In the genomic region with DNA sequence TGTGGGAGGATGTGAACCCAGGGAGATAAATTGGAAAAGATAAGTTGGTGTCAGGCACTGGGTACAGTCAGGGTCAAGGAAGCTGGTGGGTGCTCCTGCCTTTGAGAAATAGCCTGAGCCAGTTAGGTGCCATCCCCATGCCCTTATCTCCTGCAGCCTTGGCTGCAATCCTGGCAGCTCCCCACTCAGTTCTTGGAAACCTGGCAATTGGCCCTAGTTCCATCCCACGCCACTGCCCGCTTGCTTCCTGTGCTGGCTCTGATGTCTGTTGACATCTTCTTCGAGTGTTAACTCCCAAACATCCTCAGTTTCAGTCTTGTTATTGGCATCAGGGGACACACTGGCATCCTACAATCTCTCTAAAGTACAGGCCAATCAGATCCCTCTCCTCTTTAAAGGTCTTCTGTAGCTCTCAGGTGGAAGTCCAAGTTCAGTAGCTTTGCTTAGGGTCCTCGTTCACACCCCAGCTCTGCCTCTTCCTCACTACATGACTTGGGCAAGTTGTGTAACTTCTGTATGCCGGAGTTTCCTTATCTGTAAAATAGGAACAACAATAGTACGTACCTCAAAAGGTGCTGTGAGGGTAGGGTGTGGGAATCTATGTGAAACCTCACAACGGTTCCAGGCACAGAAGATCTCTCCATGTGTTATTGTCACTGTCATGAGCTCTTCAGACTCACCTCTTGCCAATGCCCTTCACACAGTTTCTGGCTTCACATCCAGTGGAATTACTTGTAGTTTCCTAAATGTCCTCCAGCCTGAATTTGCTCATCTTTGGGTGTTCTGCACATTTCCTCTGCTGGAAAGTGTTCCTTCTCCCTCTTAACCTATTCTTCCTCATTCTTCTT, we compare ENCODE assay signal across 8 cellular contexts. TPM values are rescaled to one million over a fixed set of nuclear protein-coding genes. Genes with fewer than 3 reads are reported as not detected.
DNase-seq lines count a peak whose midpoint lies in the region; ATAC-seq and TF ChIP-seq lines count a peak whose summit lies in the region.

No MANE protein-coding gene starts in this region.

- H3K36me3 ChIP-seq in mammary epithelial cell (ENCODE audit: insufficient read depth, low read length) (no peaks in the 10 kb centered on the region), breast epithelium (no peaks in the 10 kb centered on the region), duodenal mucosa (ENCODE audit: control insufficient read depth in 1 of 2, insufficient read depth in 2 of 2, low read length in 2 of 2) (no peaks in the 10 kb centered on the region), upper lobe of right lung (no peaks in the 10 kb centered on the region)

- CTCF ChIA-PET in mammary epithelial cell (lab: Charles Lee; ENCODE audit: low non-redundant PET) (no interaction called here), T-cell (lab: Charles Lee) (interaction anchor here in 1 of 2 donors (1.3 to 1.7 kb wide), 2 partner anchors 10 to 14 kb away, joined by 3 to 7 read pairs; partner anchors contain the start of gene PRKAR1A)

- H3K36me3 Mint-ChIP-seq in T-cell: no peaks in the 10 kb centered on the region

- no peaks in the 10 kb centered on the region for H3K9me3 ChIP-seq in mammary epithelial cell (replicated peaks; ENCODE audit: insufficient read depth, low read length)
- H3K9me3 ChIP-seq in breast epithelium: no peaks in the 10 kb centered on the region
- H3K9me3 ChIP-seq in duodenal mucosa (ENCODE audit: control insufficient read depth in 1 of 2, low read length in 2 of 2): no peaks in the 10 kb centered on the region
- no peaks in the 10 kb centered on the region for H3K9me3 ChIP-seq in upper lobe of right lung

- POLR2A ChIA-PET in T-cell (lab: Charles Lee): interaction anchor here (0.7 to 1.0 kb wide), 3 partner anchors 12 to 236 kb away, joined by 3 to 5 read pairs (median 5); no protein-coding TSS in a partner anchor

- H3K4me1 Mint-ChIP-seq in T-cell: peaks cover 13 to 21% (median 19%) of the 10 kb centered on the region in 3 donors

- no peaks in the 10 kb centered on the region for H3K27me3 ChIP-seq in mammary epithelial cell (ENCODE audit: insufficient read depth, low read length)
- no peaks in the 10 kb centered on the region for H3K27me3 ChIP-seq in breast epithelium
- H3K27me3 ChIP-seq in duodenal mucosa (ENCODE audit: control insufficient read depth in 1 of 2, insufficient read depth in 2 of 2, low read length in 2 of 2): no peaks in the 10 kb centered on the region
- no peaks in the 10 kb centered on the region for H3K27me3 ChIP-seq in upper lobe of right lung
- H3K27me3 ChIP-seq in foreskin keratinocyte: no peaks in the 10 kb centered on the region

- H4K20me1 ChIP-seq in mammary epithelial cell (ENCODE audit: insufficient read depth, low read length): no peaks in the 10 kb centered on the region

- H3K4me3 ChIP-seq in mammary epithelial cell (replicated peaks in 1 of 3; ENCODE audit: insufficient read depth in 1 of 3, low read depth in 2 of 3, low read length in 3 of 3) (no peak overlapping the region), breast epithelium (no peak overlapping the region), duodenal mucosa (ENCODE audit: low read depth in 1 of 2, low read length in 2 of 2) (peak overlapping the region; percentile 13), upper lobe of right lung (no peak overlapping the region)

- H3K4me2 ChIP-seq in mammary epithelial cell (ENCODE audit: insufficient read depth, low read depth, low read length): peak overlapping the region; percentile 11

- H3K27me3 Mint-ChIP-seq in T-cell: peaks cover 3 to 11% of the 10 kb centered on the region in 2 donors

- intact Hi-C loops in mammary epithelial cell (cut with micrococcal nuclease) (no loop called here), breast epithelium (cut with DNase I; ENCODE audit: low total_unique reads) (no loop called here), upper lobe of right lung (cut with DNase I) (no loop called here)

- H3K4me1 ChIP-seq in mammary epithelial cell (ENCODE audit: insufficient read depth, low read length): peaks cover 8% of the 10 kb centered on the region
- H3K4me1 ChIP-seq in breast epithelium: no peaks in the 10 kb centered on the region
- peaks cover 14 to 18% of the 10 kb centered on the region in 2 donors for H3K4me1 ChIP-seq in duodenal mucosa (ENCODE audit: control insufficient read depth in 1 of 2, insufficient read depth in 2 of 2, low read length in 2 of 2)
- H3K4me1 ChIP-seq in upper lobe of right lung: peaks cover 21% of the 10 kb centered on the region
- no peaks in the 10 kb centered on the region for H3K4me1 ChIP-seq in foreskin keratinocyte

- H3K9ac ChIP-seq in mammary epithelial cell (ENCODE audit: insufficient read depth, low read length): no peak overlapping the region
- peak overlapping the region in 1 of 2 donors; percentile 44 for H3K9ac ChIP-seq in duodenal mucosa (ENCODE audit: low read depth in 1 of 2, low read length in 2 of 2)

- peak; percentile 10 for ATAC-seq in HG03521 (IDR thresholded peaks at IDR 0.05; ENCODE audit: unreplicated experiment)
- ATAC-seq in upper lobe of right lung: peak; percentile 80
- no peak for ATAC-seq in T-cell (replicated peaks in 1 of 4)
- ATAC-seq in foreskin keratinocyte: no peak

- no TSS peak for BruUV-seq in mammary epithelial cell (replicated peaks; lab: Mats Ljungman, UMichigan)

- H3K9me3 Mint-ChIP-seq in T-cell: no peaks in the 10 kb centered on the region

- no peak for TF ChIP-seq POLR2A in breast epithelium (IDR thresholded peaks at IDR 0.05)

- dilution Hi-C loops in mammary epithelial cell (cut with HindIII; ENCODE audit: low sequenced_read_pairs): no loop called here

- in situ Hi-C loops in mammary epithelial cell (cut with MboI; ENCODE audit: low sequenced_read_pairs in 2 of 2): no loop called here

- peak overlapping the region in 1 of 2 donors; percentile 28 for H3K27ac Mint-ChIP-seq in T-cell

- TF ChIP-seq CTCF in mammary epithelial cell (conservative IDR thresholded peaks at IDR 0.05 in 1 of 2, IDR thresholded peaks at IDR 0.05 in 1 of 2; ENCODE audit: extremely low read depth in 1 of 2, insufficient read depth in 1 of 2, low read depth in 1 of 2, low read length in 2 of 2) (no peak), breast epithelium (IDR thresholded peaks at IDR 0.05) (no peak), upper lobe of right lung (IDR thresholded peaks at IDR 0.05) (no peak), foreskin keratinocyte (conservative IDR thresholded peaks at IDR 0.05) (no peak), GM10266 (IDR thresholded peaks at IDR 0.05; ENCODE audit: control insufficient read depth, insufficient read depth, low read depth, missing control alignments) (no peak)

- DNase-seq in mammary epithelial cell (no peak), breast epithelium (ENCODE audit: low spot score in 2 of 2) (no peak), upper lobe of right lung (peak; percentile 77), T-cell (no peak), foreskin keratinocyte (no peak), GM10266 (ENCODE audit: extremely low spot score) (no peak)

- WGBS in mammary epithelial cell (ENCODE audit: low coverage, missing lambda C conversion rate): 14% methylated on average over 7 of the region's 7 CpGs

- peak overlapping the region; percentile 24 for H2AFZ ChIP-seq in mammary epithelial cell (ENCODE audit: low read depth, low read length)

- H3K27ac ChIP-seq in mammary epithelial cell (ENCODE audit: insufficient read depth, low read depth, low read length): no peak overlapping the region
- peak overlapping the region in 1 of 2 donors; percentile 22 for H3K27ac ChIP-seq in breast epithelium
- H3K27ac ChIP-seq in duodenal mucosa (ENCODE audit: low read depth, low read length): peak overlapping the region; percentile 2
- peak overlapping the region; percentile 77 for H3K27ac ChIP-seq in upper lobe of right lung
- no peak overlapping the region for H3K27ac ChIP-seq in foreskin keratinocyte

- H3K79me2 ChIP-seq in mammary epithelial cell (ENCODE audit: insufficient read depth, low read length): no peaks in the 10 kb centered on the region

- H3K4me3 Mint-ChIP-seq in T-cell: peak overlapping the region in 1 of 3 donors; percentile 1

RNA-seq across cellular contexts. Expression of gene PRKAR1A, which starts 13.5 kb away (rescaled TPM):
- total RNA-seq in mammary epithelial cell (100 to 1,000 TPM; 253 to 261 TPM), breast epithelium (100 to 1,000 TPM; 331 to 432 (median 409) TPM), upper lobe of right lung (389 TPM), T-cell (100 to 1,000 TPM; 128 to 175 (median 162) TPM), foreskin keratinocyte (138 and 143 TPM in 2 replicates)
- polyA plus RNA-seq in mammary epithelial cell (129 TPM), foreskin keratinocyte (51.5 and 53.0 TPM in 2 replicates)
- polyA minus RNA-seq in mammary epithelial cell: 360 TPM

RNA-seq across cellular contexts. Expression of gene WIPI1, which starts 41.4 kb away (rescaled TPM):
- 10 to 100 TPM; 44.9 to 79.0 TPM for total RNA-seq in mammary epithelial cell
- polyA plus RNA-seq in mammary epithelial cell: 40.2 TPM
- 61.3 TPM for polyA minus RNA-seq in mammary epithelial cell
- 10 to 100 TPM; 65.1 to 83.6 (median 70.9) TPM for total RNA-seq in breast epithelium
- total RNA-seq in upper lobe of right lung: 38.1 TPM
- total RNA-seq in T-cell: 10 to 100 TPM in 2 of 5 donors, 1 to 10 TPM in 3; 5.4 to 11.8 (median 9.7) TPM
- total RNA-seq in foreskin keratinocyte: 24.0 and 32.0 TPM in 2 replicates
- 16.9 and 20.8 TPM in 2 replicates for polyA plus RNA-seq in foreskin keratinocyte

Comparison
In these comparisons a context has a peak if more than half of its experiments do, and no peak if none do; other contexts are left out.
1. H3K27ac ChIP-seq: peak in duodenal mucosa (single experiment) and upper lobe of right lung (single experiment); none in mammary epithelial cell (single experiment) and foreskin keratinocyte (single experiment).
2. H3K4me3 ChIP-seq: peak in duodenal mucosa (2 of 2); none in mammary epithelial cell (0 of 3), breast epithelium (0 of 3) and upper lobe of right lung (single experiment).
3. ATAC-seq: peak in HG03521 (single experiment) and upper lobe of right lung (single experiment); none in T-cell (0 of 4) and foreskin keratinocyte (single experiment).